Comparison of ENCODE assay signal across 18 cellular contexts in the genomic region with DNA sequence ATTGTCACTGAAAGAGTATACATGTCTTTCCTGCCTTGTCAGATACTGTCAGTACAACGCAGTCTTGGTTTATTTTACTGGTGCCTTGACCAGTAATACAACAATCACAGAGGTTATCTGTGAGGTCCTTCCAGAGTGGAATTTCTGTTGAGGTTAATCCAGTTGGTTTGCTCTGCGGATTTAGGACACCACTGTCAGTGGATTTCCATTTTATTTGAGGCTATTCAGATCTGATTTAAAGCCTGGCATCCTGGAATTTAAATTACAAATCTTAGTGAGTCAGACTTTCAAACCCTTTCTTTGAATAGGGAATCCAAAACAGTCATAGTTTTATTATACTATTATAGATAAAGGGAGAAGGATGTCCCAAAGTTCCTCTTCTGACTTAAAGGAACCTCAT. TPM values are rescaled to one million over a fixed set of nuclear protein-coding genes. Genes with fewer than 3 reads are reported as not detected.
DNase-seq lines count a peak whose midpoint lies in the region; ATAC-seq and TF ChIP-seq lines count a peak whose summit lies in the region.
"Had no signal": no experiment of that assay in that cellular context is flagged by ENCODE, and none has a peak within 500 bp of the region (broad histone marks: within the 10 kb centered on the region; RNA-seq: fewer than 3 reads in every experiment).

No MANE protein-coding gene starts in this region.

- H3K36me3 Mint-ChIP-seq in stimulated activated naive B cell treated with anti-CD40 and anti-IgM and Interleukin-4, amounts not matched to agents 10 μg/mL and 1 μg/mL and 100 μg/mL, for 72 hours = peaks cover 4 to 6% of the 10 kb centered on the region in 2 donors

- no peak overlapping the region for H3K27ac Mint-ChIP-seq in stimulated activated naive B cell treated with anti-CD40 and anti-IgM and Interleukin-4, amounts not matched to agents 10 μg/mL and 1 μg/mL and 100 μg/mL, for 72 hours

- 83% methylated on average over 2 of the region's 2 CpGs for WGBS in right cardiac atrium
- WGBS in SK-N-SH (ENCODE audit: low lambda C conversion rate) = 75% methylated on average over 2 of the region's 2 CpGs

- ATAC-seq in right cardiac atrium = no peak
- ATAC-seq in stimulated activated naive B cell treated with anti-CD40 and anti-IgM and Interleukin-4, amounts not matched to agents 10 μg/mL and 1 μg/mL and 100 μg/mL, for 72 hours (replicated peaks) = no peak
- ATAC-seq in HG03354 (IDR thresholded peaks at IDR 0.05; ENCODE audit: poor library complexity, severe bottlenecking, unreplicated experiment) = no peak
- ATAC-seq: Right ventricle myocardium inferior had no signal

- H3F3A ChIP-seq in SK-N-SH (replicated peaks; ENCODE audit: insufficient read depth) = peaks cover 41% of the 10 kb centered on the region

- no peak for TF ChIP-seq EP300 in SK-N-SH (IDR thresholded peaks at IDR 0.05; ENCODE audit: borderline replicate concordance in 1 of 2, low read depth in 1 of 2, low read length in 1 of 2)

- CTCF ChIA-PET in SK-N-SH (lab: Yijun Ruan, JAX) = interaction anchor here (1.3 kb wide), 1 partner anchor 10 kb away, joined by 4 read pairs; no protein-coding TSS in a partner anchor

- H3K36me3 ChIP-seq in cardiac muscle cell = no peaks in the 10 kb centered on the region
- H3K36me3 ChIP-seq in SK-N-SH (replicated peaks in 1 of 2; ENCODE audit: control insufficient read depth in 1 of 2, insufficient read depth in 2 of 2, low read length in 1 of 2) = peaks cover 55 to 83% of the 10 kb centered on the region in 2 experiments
- H3K36me3 ChIP-seq in fibroblast of lung (ENCODE audit: control insufficient read depth, insufficient read depth, low read length) = no peaks in the 10 kb centered on the region

- H3K9me3 Mint-ChIP-seq in stimulated activated naive B cell treated with anti-CD40 and anti-IgM and Interleukin-4, amounts not matched to agents 10 μg/mL and 1 μg/mL and 100 μg/mL, for 72 hours = peaks cover 6 to 7% of the 10 kb centered on the region in 2 donors

- H2AFZ ChIP-seq in SK-N-SH (ENCODE audit: low read depth) = 0 out of 2 replicates have a peak overlapping the region, but pooled peaks have one; percentile 10
- peak overlapping the region; percentile 1 for H2AFZ ChIP-seq in fibroblast of lung (ENCODE audit: low read length)

- H3K27ac ChIP-seq in cardiac muscle cell = peak overlapping the region; percentile 7
- H3K27ac ChIP-seq in right cardiac atrium (ENCODE audit: low read length) = no peak overlapping the region
- H3K27ac ChIP-seq in SK-N-SH (ENCODE audit: low read depth in 2 of 2, low read length in 1 of 2) = peak overlapping the region in 1 of 2 experiments; percentile 23; a peak in 1 of 4 replicates
- H3K27ac ChIP-seq in fibroblast of lung (ENCODE audit: insufficient read depth, low read length) = no peak overlapping the region

- no peak overlapping the region for H3K4me2 ChIP-seq in SK-N-SH
- no peak overlapping the region for H3K4me2 ChIP-seq in fibroblast of lung (ENCODE audit: extremely low read depth, insufficient read depth, low read length)

- H3K9me2 ChIP-seq in SK-N-SH = no peaks in the 10 kb centered on the region

- H3K27me3 ChIP-seq in cardiac muscle cell (no peaks in the 10 kb centered on the region), right cardiac atrium (ENCODE audit: control insufficient read depth, insufficient read depth) (no peaks in the 10 kb centered on the region), SK-N-SH (ENCODE audit: insufficient read depth) (no peaks in the 10 kb centered on the region), fibroblast of lung (ENCODE audit: control insufficient read depth, insufficient read depth, low read length) (no peaks in the 10 kb centered on the region)

- peaks cover 81% of the 10 kb centered on the region for H3K79me2 ChIP-seq in SK-N-SH (ENCODE audit: insufficient read depth)
- peaks cover 9% of the 10 kb centered on the region for H3K79me2 ChIP-seq in fibroblast of lung (ENCODE audit: control insufficient read depth, insufficient read depth, low read length)

- TF ChIP-seq CTCF in cardiac muscle cell (IDR thresholded peaks at IDR 0.05; ENCODE audit: low read depth, low read length) (no peak), SK-N-SH (IDR thresholded peaks at IDR 0.05) (no peak), fibroblast of lung (conservative IDR thresholded peaks at IDR 0.05 in 1 of 2, IDR thresholded peaks at IDR 0.05 in 1 of 2; ENCODE audit: low read depth in 1 of 2, low read length in 2 of 2) (no peak)

- intact Hi-C loops in right cardiac atrium (cut with DNase I) = no loop called here

- DNase-seq in cardiac muscle cell (ENCODE audit: low read depth in 1 of 2, low spot score in 1 of 2) (peak in 1 of 2 donors; percentile 14), right cardiac atrium (no peak), SK-N-SH (no peak), fibroblast of lung (ENCODE audit: low read depth in 2 of 2) (peak in 1 of 2 donors; percentile 34), globus pallidus (ENCODE audit: low spot score) (no peak), HuH-7 (ENCODE audit: low spot score) (no peak)
- DNase-seq in stimulated activated naive B cell treated with anti-CD40 and anti-IgM and Interleukin-4, amounts not matched to agents 10 μg/mL and 1 μg/mL and 100 μg/mL, for 72 hours = no peak
- DNase-seq: 8988T, Caco-2, DMS153, KBM-7, NCI-H1092, NCI-H146, NCI-H2081 treated with DMSO at 0.1 percent for 48 hours, NCI-H510A, NCI-H774 had no signal

- TF ChIP-seq RAD21 in SK-N-SH (IDR thresholded peaks at IDR 0.05; ENCODE audit: low read length) = no peak

- H3K9me3 ChIP-seq in cardiac muscle cell (ENCODE audit: low read depth) = no peaks in the 10 kb centered on the region
- H3K9me3 ChIP-seq in right cardiac atrium (ENCODE audit: control insufficient read depth, low read length) = no peaks in the 10 kb centered on the region
- peaks cover 7% of the 10 kb centered on the region; the same call in 1 of the 2 replicates for H3K9me3 ChIP-seq in SK-N-SH
- H3K9me3 ChIP-seq in fibroblast of lung (ENCODE audit: control insufficient read depth, insufficient read depth, low read depth, low read length) = no peaks in the 10 kb centered on the region
- H3K9me3 ChIP-seq: Caco-2 had no signal

- POLR2A ChIA-PET in SK-N-SH (lab: Yijun Ruan, JAX) = no interaction called here

- H4K20me1 ChIP-seq in SK-N-SH (ENCODE audit: insufficient read depth) (no peaks in the 10 kb centered on the region), fibroblast of lung (ENCODE audit: control insufficient read depth, extremely low read depth, insufficient read depth, low read length) (no peaks in the 10 kb centered on the region)

- H3K9ac ChIP-seq in SK-N-SH (no peak overlapping the region), fibroblast of lung (ENCODE audit: insufficient read depth, low read length) (no peak overlapping the region)

- H3K27me3 Mint-ChIP-seq in stimulated activated naive B cell treated with anti-CD40 and anti-IgM and Interleukin-4, amounts not matched to agents 10 μg/mL and 1 μg/mL and 100 μg/mL, for 72 hours = no peaks in the 10 kb centered on the region

- no peak overlapping the region for H3K4me3 ChIP-seq in cardiac muscle cell
- H3K4me3 ChIP-seq in right cardiac atrium (ENCODE audit: low read length) = no peak overlapping the region
- no peak overlapping the region for H3K4me3 ChIP-seq in SK-N-SH (ENCODE audit: low read depth in 2 of 2, low read length in 1 of 2)
- no peak overlapping the region for H3K4me3 ChIP-seq in fibroblast of lung (replicated peaks in 1 of 4; ENCODE audit: control extremely low read depth in 1 of 4, insufficient read depth in 1 of 4, low read depth in 3 of 4, low read length in 4 of 4)

- H3K4me3 Mint-ChIP-seq in stimulated activated naive B cell treated with anti-CD40 and anti-IgM and Interleukin-4, amounts not matched to agents 10 μg/mL and 1 μg/mL and 100 μg/mL, for 72 hours = no peak overlapping the region

- H3K4me1 Mint-ChIP-seq in stimulated activated naive B cell treated with anti-CD40 and anti-IgM and Interleukin-4, amounts not matched to agents 10 μg/mL and 1 μg/mL and 100 μg/mL, for 72 hours = no peaks in the 10 kb centered on the region

- H3K4me1 ChIP-seq in cardiac muscle cell (ENCODE audit: low read depth) (no peaks in the 10 kb centered on the region), right cardiac atrium (ENCODE audit: control insufficient read depth, insufficient read depth, low read length) (no peaks in the 10 kb centered on the region), SK-N-SH (ENCODE audit: control insufficient read depth in 1 of 2, insufficient read depth in 2 of 2, low read depth in 1 of 2, low read length in 1 of 2) (no peaks in the 10 kb centered on the region), fibroblast of lung (ENCODE audit: control insufficient read depth, extremely low read depth, insufficient read depth, low read length) (no peaks in the 10 kb centered on the region)

TF ChIP-seq in SK-N-SH, 30 proteins besides CTCF, POLR2A, EP300 and RAD21:
- no peak for TF ChIP-seq RCOR1 (IDR thresholded peaks at IDR 0.05; ENCODE audit: low read length)
- peak; percentile 18; the same call in 1 of the 2 replicates for TF ChIP-seq FOSL2 (IDR thresholded peaks at IDR 0.05; ENCODE audit: borderline replicate concordance, low read depth)
- TF ChIP-seq, protein P1, sequence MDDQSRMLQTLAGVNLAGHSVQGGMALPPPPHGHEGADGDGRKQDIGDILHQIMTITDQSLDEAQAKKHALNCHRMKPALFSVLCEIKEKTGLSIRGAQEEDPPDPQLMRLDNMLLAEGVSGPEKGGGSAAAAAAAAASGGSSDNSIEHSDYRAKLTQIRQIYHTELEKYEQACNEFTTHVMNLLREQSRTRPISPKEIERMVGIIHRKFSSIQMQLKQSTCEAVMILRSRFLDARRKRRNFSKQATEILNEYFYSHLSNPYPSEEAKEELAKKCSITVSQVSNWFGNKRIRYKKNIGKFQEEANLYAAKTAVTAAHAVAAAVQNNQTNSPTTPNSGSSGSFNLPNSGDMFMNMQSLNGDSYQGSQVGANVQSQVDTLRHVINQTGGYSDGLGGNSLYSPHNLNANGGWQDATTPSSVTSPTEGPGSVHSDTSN (IDR thresholded peaks at IDR 0.05) = peak; percentile 37; the same call in 1 of the 2 replicates
- peak; percentile 14; the same call in 1 of the 2 replicates for TF ChIP-seq JUND (IDR thresholded peaks at IDR 0.05)
- TF ChIP-seq NFIC (IDR thresholded peaks at IDR 0.05; ENCODE audit: borderline replicate concordance) = no peak
TF ChIP-seq in SK-N-SH: peak in this region for 3.

RNA-seq across cellular contexts. Expression of gene ANLN, which starts 40.5 kb away (rescaled TPM):
- total RNA-seq in cardiac muscle cell (14.4 and 56.7 TPM in 2 replicates), right cardiac atrium (1 to 10 TPM; 1.4 to 4.1 (median 3.5) TPM), fibroblast of lung (6.2 and 21.5 TPM in 2 replicates)
- polyA plus RNA-seq in cardiac muscle cell (10.1 and 50.1 TPM in 2 replicates), right cardiac atrium (0.77 TPM), SK-N-SH (2012; rRNA removed) (17.1 and 21.2 TPM in 2 replicates), fibroblast of lung (25.3 and 93.2 TPM in 2 replicates)
- polyA plus RNA-seq in SK-N-SH (2012; cell fraction: cytosol; rRNA removed) = 10.0 and 12.1 TPM in 2 replicates
- polyA plus RNA-seq in SK-N-SH (2012; cell fraction: nucleus; rRNA removed) = 62.9 and 95.4 TPM in 2 replicates
- 23.3 and 82.8 TPM in 2 replicates for polyA plus RNA-seq in fibroblast of lung (2012)
- 26.8 and 125 TPM in 2 replicates for polyA minus RNA-seq in fibroblast of lung (ENCODE audit: low replicate concordance)
